In genomic region chr16:31002810-31003209, GRCh38 we compare ENCODE assay signal across 15 cellular contexts.
"Had no signal": no experiment of that assay in that cellular context is flagged by ENCODE, and none has a peak within 500 bp of the region (broad histone marks: within the 10 kb centered on the region; RNA-seq: fewer than 3 reads in every experiment).

No MANE protein-coding gene starts in this region.

- H3K27me3 Mint-ChIP-seq: activated CD4-positive, alpha-beta T cell treated with anti-CD3 and anti-CD28 coated beads for 36 hours; activated CD8-positive, alpha-beta T cell treated with anti-CD3 and anti-CD28 coated beads for 36 hours; activated naive CD8-positive, alpha-beta T cell treated with anti-CD3 and anti-CD28 coated beads for 36 hours had no signal

- H3K9me3 ChIP-seq: heart left ventricle, upper lobe of right lung had no signal

- ATAC-seq: activated CD4-positive, alpha-beta T cell treated with anti-CD3 and anti-CD28 coated beads for 36 hours; activated CD8-positive, alpha-beta T cell treated with anti-CD3 and anti-CD28 coated beads for 36 hours; activated T-cell treated with anti-CD3 and anti-CD28 coated beads, Interleukin-2, amount 50 U/mL, for 72 hours; left lobe of liver; natural killer cell treated with Interleukin-12 subunit alpha and Interleukin-12 subunit beta and Interleukin-15 and Interleukin-18, amount 100 ng/mL, for 72 hours; stimulated activated memory B cell treated with anti-CD40 and anti-IgM and Interleukin-4, amounts not matched to agents 10 μg/mL and 1 μg/mL and 100 μg/mL, for 72 hours; upper lobe of right lung had no signal

- H3K27ac Mint-ChIP-seq: activated CD4-positive, alpha-beta T cell treated with anti-CD3 and anti-CD28 coated beads for 36 hours; activated CD8-positive, alpha-beta T cell treated with anti-CD3 and anti-CD28 coated beads for 36 hours; activated naive CD8-positive, alpha-beta T cell treated with anti-CD3 and anti-CD28 coated beads for 36 hours; activated T-cell treated with anti-CD3 and anti-CD28 coated beads, Interleukin-2, amount 50 U/mL, for 72 hours; natural killer cell treated with Interleukin-12 subunit alpha and Interleukin-12 subunit beta and Interleukin-15 and Interleukin-18, amount 100 ng/mL, for 72 hours had no signal

- H3K36me3 Mint-ChIP-seq: activated naive CD8-positive, alpha-beta T cell treated with anti-CD3 and anti-CD28 coated beads for 36 hours; natural killer cell treated with Interleukin-12 subunit alpha and Interleukin-12 subunit beta and Interleukin-15 and Interleukin-18, amount 100 ng/mL, for 72 hours; stimulated activated memory B cell treated with anti-CD40 and anti-IgM and Interleukin-4, amounts not matched to agents 10 μg/mL and 1 μg/mL and 100 μg/mL, for 72 hours had no signal

- H3K27ac ChIP-seq: cardiac muscle cell, upper lobe of right lung had no signal

- H3K4me1 Mint-ChIP-seq: activated CD4-positive, alpha-beta T cell treated with anti-CD3 and anti-CD28 coated beads for 36 hours; activated naive CD8-positive, alpha-beta T cell treated with anti-CD3 and anti-CD28 coated beads for 36 hours; stimulated activated memory B cell treated with anti-CD40 and anti-IgM and Interleukin-4, amounts not matched to agents 10 μg/mL and 1 μg/mL and 100 μg/mL, for 72 hours had no signal

- H3K36me3 ChIP-seq: cardiac muscle cell, heart left ventricle, upper lobe of right lung had no signal

- DNase-seq: activated CD4-positive, alpha-beta T cell treated with anti-CD3 and anti-CD28 coated beads for 36 hours; activated CD8-positive, alpha-beta memory T cell treated with anti-CD3 and anti-CD28 coated beads, Interleukin-2, amount 50 U/mL, for 4 hours; activated CD8-positive, alpha-beta T cell treated with anti-CD3 and anti-CD28 coated beads for 36 hours; activated gamma-delta T cell treated with Interleukin-2 at 50 U/mL for 16 hours; activated naive CD8-positive, alpha-beta T cell treated with anti-CD3 and anti-CD28 coated beads for 36 hours; activated T-cell treated with anti-CD3 and anti-CD28 coated beads, Interleukin-2, amount 50 U/mL, for 72 hours; aorta; SW 1271; T1000; upper lobe of right lung had no signal

- H3K4me3 Mint-ChIP-seq: activated CD4-positive, alpha-beta T cell treated with anti-CD3 and anti-CD28 coated beads for 36 hours; activated CD8-positive, alpha-beta T cell treated with anti-CD3 and anti-CD28 coated beads for 36 hours; activated naive CD8-positive, alpha-beta T cell treated with anti-CD3 and anti-CD28 coated beads for 36 hours; activated T-cell treated with anti-CD3 and anti-CD28 coated beads, Interleukin-2, amount 50 U/mL, for 72 hours; natural killer cell treated with Interleukin-12 subunit alpha and Interleukin-12 subunit beta and Interleukin-15 and Interleukin-18, amount 100 ng/mL, for 72 hours; stimulated activated memory B cell treated with anti-CD40 and anti-IgM and Interleukin-4, amounts not matched to agents 10 μg/mL and 1 μg/mL and 100 μg/mL, for 72 hours had no signal

- H3K27me3 ChIP-seq: cardiac muscle cell had no signal

- H3K4me3 ChIP-seq: cardiac muscle cell, heart left ventricle, upper lobe of right lung had no signal
